18 cellular contexts compared by ENCODE assay signal in genomic region chr9:85224301-85224700, GRCh38.
A peak's percentile ranks its signal among the peaks of the same experiment; 100 is the strongest.
DNase-seq lines count a peak whose midpoint lies in the region; ATAC-seq and TF ChIP-seq lines count a peak whose summit lies in the region.
"Had no signal": no experiment of that assay in that cellular context is flagged by ENCODE, and none has a peak within 500 bp of the region (broad histone marks: within the 10 kb centered on the region; RNA-seq: fewer than 3 reads in every experiment).

No MANE protein-coding gene starts in this region.

- H3K4me1 ChIP-seq in GM23338 (ENCODE audit: insufficient read depth) (no peaks in the 10 kb centered on the region), RWPE2 (ENCODE audit: insufficient read depth, poor library complexity, severe bottlenecking) (peaks cover 28% of the 10 kb centered on the region), foreskin keratinocyte (peaks cover 23% of the 10 kb centered on the region), suprapubic skin (no peaks in the 10 kb centered on the region), neuronal stem cell (ENCODE audit: control insufficient read depth in 2 of 2, insufficient read depth in 1 of 2, low read depth in 1 of 2, low read length in 2 of 2) (no peaks in the 10 kb centered on the region)

- H3K4ac ChIP-seq in neuronal stem cell (ENCODE audit: low read length), result no peak overlapping the region

- DNase-seq in GM23338 (ENCODE audit: low spot score), result no peak
- no peak for DNase-seq in RWPE2 (ENCODE audit: low spot score)
- no peak for DNase-seq in foreskin keratinocyte
- DNase-seq in suprapubic skin (ENCODE audit: low spot score in 2 of 2), result no peak
- no peak for DNase-seq in neuronal stem cell (ENCODE audit: low spot score)
- DNase-seq in NCI-H446 treated with DMSO at 0.1 percent for 48 hours (lab: John Stamatoyannopoulos, UW), result no peak
- DNase-seq in activated CD4-positive, CD25-positive, alpha-beta regulatory T cell treated with anti-CD3 and anti-CD28 coated beads, Interleukin-2, amount 50 U/mL, for 72 hours, result no peak
- DNase-seq: C1 segment of cervical spinal cord, DMS79 treated with DMSO at 0.1 percent for 48 hours, H7, KBM-7, NCI-H1417, NCI-H187 treated with DMSO at 0.1 percent for 48 hours, NCI-H345, NCI-H526, RPMI8226 had no signal

- no peak overlapping the region for H2BK15ac ChIP-seq in neuronal stem cell (ENCODE audit: low read length)

- H3K27ac Mint-ChIP-seq in GM23338, result no peak overlapping the region

- no peaks in the 10 kb centered on the region for H4K20me1 ChIP-seq in GM23338 (replicated peaks; ENCODE audit: insufficient read depth)

- whole genome bisulfite sequencing in suprapubic skin, result 59% methylated on average over 2 of the region's 2 CpGs
- no CpG with 5 or more reads among the region's 2 CpGs for WGBS in neuronal stem cell (ENCODE audit: extremely low coverage in 2 of 2, insufficient read length in 2 of 2, insufficient replicate concordance in 1 of 2), 2 donors

- H3K9ac ChIP-seq in neuronal stem cell (ENCODE audit: low read depth, low read length, poor library complexity), result no peak overlapping the region

- H3K36me3 ChIP-seq in GM23338 (ENCODE audit: insufficient read depth), result no peaks in the 10 kb centered on the region
- no peaks in the 10 kb centered on the region for H3K36me3 ChIP-seq in RWPE2 (ENCODE audit: low read depth)
- no peaks in the 10 kb centered on the region for H3K36me3 ChIP-seq in suprapubic skin
- H3K36me3 ChIP-seq in neuronal stem cell (replicated peaks in 1 of 2; ENCODE audit: control insufficient read depth in 2 of 2, insufficient read depth in 2 of 2, low read length in 2 of 2), result no peaks in the 10 kb centered on the region

- no peak for TF ChIP-seq CTCF in GM23338 (conservative IDR thresholded peaks at IDR 0.05; ENCODE audit: low read depth in 2 of 2)
- TF ChIP-seq CTCF in RWPE2 (IDR thresholded peaks at IDR 0.05; ENCODE audit: poor library complexity, severe bottlenecking), result no peak
- no peak for TF ChIP-seq CTCF in foreskin keratinocyte (conservative IDR thresholded peaks at IDR 0.05)
- no peak for TF ChIP-seq CTCF in suprapubic skin (IDR thresholded peaks at IDR 0.05)

- H2AFZ ChIP-seq in GM23338 (no peak overlapping the region), neuronal stem cell (ENCODE audit: low read length) (no peak overlapping the region)

- H2BK5ac ChIP-seq in neuronal stem cell (ENCODE audit: low read length), result no peak overlapping the region

- no peaks in the 10 kb centered on the region for H3F3A ChIP-seq in GM23338 (replicated peaks; ENCODE audit: low read depth)

- H3K23ac ChIP-seq in neuronal stem cell (ENCODE audit: low read depth, low read length, poor library complexity), result no peak overlapping the region

- H3K4me3 ChIP-seq in GM23338 (no peak overlapping the region), RWPE2 (ENCODE audit: severe bottlenecking) (no peak overlapping the region), suprapubic skin (no peak overlapping the region), neuronal stem cell (ENCODE audit: low read length in 2 of 2) (no peak overlapping the region)

- H3K79me2 ChIP-seq in GM23338 (replicated peaks; ENCODE audit: insufficient read depth), result no peaks in the 10 kb centered on the region

- H3K36me3 Mint-ChIP-seq in GM23338 (ENCODE audit: low read depth), result no peaks in the 10 kb centered on the region

- no peak overlapping the region for H3K14ac ChIP-seq in neuronal stem cell (ENCODE audit: low read length)

- H3K4me1 Mint-ChIP-seq in GM23338, result no peaks in the 10 kb centered on the region; the same call in 2 of the 3 replicates

- H3K9me3 Mint-ChIP-seq in GM23338, result no peaks in the 10 kb centered on the region

- TF ChIP-seq POLR2A in suprapubic skin (IDR thresholded peaks at IDR 0.05), result no peak

- H3K4me2 ChIP-seq in GM23338 (no peak overlapping the region), neuronal stem cell (ENCODE audit: insufficient read depth, low read length, poor library complexity, severe bottlenecking) (no peak overlapping the region)

- no peak overlapping the region for H2BK12ac ChIP-seq in neuronal stem cell (ENCODE audit: low read length)

- no peak overlapping the region for H3K18ac ChIP-seq in neuronal stem cell (ENCODE audit: low read length)

- no peak overlapping the region for H2AK5ac ChIP-seq in neuronal stem cell (ENCODE audit: low read depth, low read length)

- no peak overlapping the region for H4K91ac ChIP-seq in neuronal stem cell (ENCODE audit: low read depth, low read length, poor library complexity)

- H3K9me3 ChIP-seq in RWPE2 (ENCODE audit: severe bottlenecking) (no peaks in the 10 kb centered on the region), suprapubic skin (no peaks in the 10 kb centered on the region), neuronal stem cell (replicated peaks in 1 of 2; ENCODE audit: control insufficient read depth in 2 of 2, insufficient read depth in 1 of 2, low read depth in 1 of 2, low read length in 2 of 2) (no peaks in the 10 kb centered on the region)

- no peaks in the 10 kb centered on the region for H3K9me2 ChIP-seq in GM23338 (ENCODE audit: insufficient read depth)

- no peaks in the 10 kb centered on the region for H3K79me1 ChIP-seq in neuronal stem cell (ENCODE audit: low read depth, low read length)

- TF ChIP-seq EP300 in suprapubic skin (IDR thresholded peaks at IDR 0.05), result no peak

- no peak overlapping the region for H3K4me3 Mint-ChIP-seq in GM23338

- no peaks in the 10 kb centered on the region for H3K27me3 Mint-ChIP-seq in GM23338 (ENCODE audit: insufficient read depth, low read depth, poor library complexity)

- no peak overlapping the region for H2BK120ac ChIP-seq in neuronal stem cell (ENCODE audit: low read depth, low read length)

- ATAC-seq in GM23338, result no peak
- no peak for ATAC-seq in RWPE2 (ENCODE audit: low read depth)
- ATAC-seq in foreskin keratinocyte, result peak; percentile 35
- no peak for ATAC-seq in HG03354 (IDR thresholded peaks at IDR 0.05; ENCODE audit: poor library complexity, severe bottlenecking, unreplicated experiment)
- ATAC-seq: PC-3 had no signal

- no peak overlapping the region for H4K8ac ChIP-seq in neuronal stem cell (ENCODE audit: low read depth, low read length)

- H3K27me3 ChIP-seq in GM23338 (ENCODE audit: insufficient read depth), result no peaks in the 10 kb centered on the region
- H3K27me3 ChIP-seq in RWPE2 (ENCODE audit: insufficient read depth, poor library complexity, severe bottlenecking), result no peaks in the 10 kb centered on the region
- H3K27me3 ChIP-seq in foreskin keratinocyte, result no peaks in the 10 kb centered on the region
- H3K27me3 ChIP-seq in suprapubic skin, result no peaks in the 10 kb centered on the region
- H3K27me3 ChIP-seq in neuronal stem cell (ENCODE audit: control insufficient read depth in 3 of 3, insufficient read depth in 3 of 3, low read depth in 1 of 3, low read length in 3 of 3), result no peaks in the 10 kb centered on the region

- no peak overlapping the region for H3K27ac ChIP-seq in GM23338 (ENCODE audit: low read depth)
- H3K27ac ChIP-seq in RWPE2 (ENCODE audit: poor library complexity, severe bottlenecking), result peak overlapping the region; percentile 92
- H3K27ac ChIP-seq in foreskin keratinocyte, result no peak overlapping the region
- peak overlapping the region; percentile 5 for H3K27ac ChIP-seq in suprapubic skin
- no peak overlapping the region for H3K27ac ChIP-seq in neuronal stem cell (replicated peaks; ENCODE audit: low read length)

TF ChIP-seq in GM23338, 12 proteins besides CTCF, POLR2A, EP300 and RAD21:
- peak; percentile 18 for TF ChIP-seq REST (IDR thresholded peaks at IDR 0.05; ENCODE audit: unreplicated experiment)
- TF ChIP-seq POLR2AphosphoS5 (IDR thresholded peaks at IDR 0.05; ENCODE audit: low read depth), result no peak

Comparison
In these comparisons a context has a peak if more than half of its experiments do, and no peak if none do; other contexts are left out.
1. H3K27ac ChIP-seq: peak in RWPE2 (single experiment) and suprapubic skin (single experiment); none in GM23338 (single experiment), foreskin keratinocyte (single experiment) and neuronal stem cell (single experiment).